ENCODE assay signal across 18 cellular contexts in genomic region chr4:174177536-174177935, GRCh38.
"Had no signal": no experiment of that assay in that cellular context is flagged by ENCODE, and none has a peak within 500 bp of the region (broad histone marks: within the 10 kb centered on the region; RNA-seq: fewer than 3 reads in every experiment).

No MANE protein-coding gene starts in this region.

- H3K27ac Mint-ChIP-seq: IgD-negative memory B cell had no signal

- H3K27ac ChIP-seq: HL-60, KMS-11 had no signal

- H3K9me3 Mint-ChIP-seq: IgD-negative memory B cell had no signal

- H3K4me2 ChIP-seq: KMS-11, SK-N-SH had no signal

- H3K4me1 Mint-ChIP-seq: IgD-negative memory B cell had no signal

- H3K4me3 Mint-ChIP-seq: IgD-negative memory B cell had no signal

- H3K4me3 ChIP-seq: K562 had no signal

- H3K9ac ChIP-seq: KMS-11, SK-N-SH had no signal

- DNase-seq: Kasumi-1, MM.1S, NCI-H1436, NCI-H187, NCI-H2171, NCI-H226, NCI-H446, NCI-H524, NCI-H526 treated with DMSO at 0.1 percent for 48 hours, NCI-H82, Right ventricle myocardium superior, RPMI8226, SK-N-SH, SW 1271 had no signal

- H3K36me3 Mint-ChIP-seq: IgD-negative memory B cell had no signal

- H3K9me3 ChIP-seq: SK-N-SH had no signal
